ENCODE assay signal across 28 cellular contexts in the genomic region with DNA sequence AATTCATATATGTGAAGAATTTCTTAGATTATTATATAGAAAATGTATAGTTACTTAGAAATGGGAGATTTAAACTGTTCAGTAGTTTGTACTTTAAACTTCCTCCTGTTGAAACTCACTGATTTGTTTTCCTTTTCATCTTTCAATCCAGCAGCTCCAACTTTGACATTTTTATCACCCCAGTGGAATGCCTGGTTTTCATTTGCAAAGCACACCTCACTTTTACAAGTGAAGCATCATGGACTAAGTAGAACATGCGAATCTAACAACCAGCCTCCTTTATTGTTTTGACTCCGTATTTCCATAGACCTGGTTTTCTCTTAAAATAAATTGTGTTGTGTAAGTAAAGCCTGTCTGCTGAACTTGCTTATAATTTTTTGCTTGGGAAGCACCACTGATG.
"Had no signal": no experiment of that assay in that cellular context is flagged by ENCODE, and none has a peak within 500 bp of the region (broad histone marks: within the 10 kb centered on the region; RNA-seq: fewer than 3 reads in every experiment).

No MANE protein-coding gene starts in this region.

- H3K36me3 ChIP-seq: neural progenitor cell, upper lobe of left lung had no signal

- H3K4me1 ChIP-seq: neural progenitor cell, upper lobe of left lung had no signal

- H3K27ac ChIP-seq: coronary artery, dorsolateral prefrontal cortex, neural progenitor cell, skin epidermis, upper lobe of left lung had no signal

- H3K27me3 Mint-ChIP-seq: activated B cell treated with CpG ODN at 0.5 μM for 24 hours; activated CD8-positive, alpha-beta T cell treated with anti-CD3 and anti-CD28 coated beads for 36 hours; activated naive CD8-positive, alpha-beta T cell; naive thymus-derived CD8-positive, alpha-beta T cell; stimulated activated memory B cell treated with anti-CD40 and anti-IgM and Interleukin-4, amounts not matched to agents 10 μg/mL and 1 μg/mL and 100 μg/mL, for 72 hours; stimulated activated naive CD8-positive, alpha-beta T cell treated with anti-CD3 and anti-CD28 coated beads, Interleukin-15, amount 100 ng/mL, for 72 hours had no signal

- H3K9ac ChIP-seq: neural progenitor cell had no signal

- H3K27ac Mint-ChIP-seq: activated B cell treated with CpG ODN at 0.5 μM for 24 hours; activated CD8-positive, alpha-beta T cell treated with anti-CD3 and anti-CD28 coated beads for 36 hours; activated naive CD8-positive, alpha-beta T cell; naive thymus-derived CD8-positive, alpha-beta T cell; neural progenitor cell; stimulated activated memory B cell treated with anti-CD40 and anti-IgM and Interleukin-4, amounts not matched to agents 10 μg/mL and 1 μg/mL and 100 μg/mL, for 72 hours; stimulated activated naive CD8-positive, alpha-beta T cell treated with anti-CD3 and anti-CD28 coated beads, Interleukin-15, amount 100 ng/mL, for 72 hours; T-helper 2 cell treated with Interferon-gamma antibody and Interleukin-4, amounts not matched to agents 5 μg/mL and 100 μg/mL, for 36 hours had no signal

- H3K9me3 ChIP-seq: upper lobe of left lung had no signal

- H3K4me1 Mint-ChIP-seq: activated B cell treated with CpG ODN at 0.5 μM for 24 hours; naive thymus-derived CD8-positive, alpha-beta T cell; neural progenitor cell; stimulated activated memory B cell treated with anti-CD40 and anti-IgM and Interleukin-4, amounts not matched to agents 10 μg/mL and 1 μg/mL and 100 μg/mL, for 72 hours; stimulated activated naive CD8-positive, alpha-beta T cell treated with anti-CD3 and anti-CD28 coated beads, Interleukin-15, amount 100 ng/mL, for 72 hours had no signal

- DNase-seq: activated B cell treated with CpG ODN at 0.5 μM for 24 hours; activated CD4-positive, alpha-beta T cell treated with anti-CD3 and anti-CD28 coated beads, Interleukin-2, amount 50 U/mL, for 1 hour; activated CD8-positive, alpha-beta T cell treated with anti-CD3 and anti-CD28 coated beads for 36 hours; activated effector memory CD4-positive, alpha-beta T cell treated with Interleukin-2 at 50 U/mL for 16 hours; activated naive CD4-positive, alpha-beta T cell treated with Interleukin-2 at 50 U/mL for 16 hours; activated T-cell treated with anti-CD3 and anti-CD28 coated beads, Interleukin-2, amount 50 U/mL, for 48 hours; anterior cingulate cortex; dorsolateral prefrontal cortex; effector memory CD4-positive, alpha-beta T cell; kidney; left colon; naive thymus-derived CD8-positive, alpha-beta T cell; occipital lobe; stimulated activated CD4-positive, alpha-beta T cell treated with anti-CD3 and anti-CD28 coated beads, Interleukin-1b, Interleukin-23, amount 100 ng/mL, for 48 hours; stimulated activated CD4-positive, alpha-beta T cell treated with anti-CD3 and anti-CD28 coated beads, Interleukin-4, amount 100 ng/mL, for 4 hours; stimulated activated CD8-positive, alpha-beta memory T cell treated with anti-CD3 and anti-CD28 coated beads, Interleukin-4, amount 100 ng/mL, for 48 hours; stimulated activated naive CD8-positive, alpha-beta T cell treated with anti-CD3 and anti-CD28 coated beads, Interleukin-15, amount 100 ng/mL, for 72 hours; substantia nigra; T-helper 1 cell; upper lobe of left lung had no signal

- ATAC-seq: activated CD8-positive, alpha-beta T cell treated with anti-CD3 and anti-CD28 coated beads for 36 hours; left colon; naive thymus-derived CD8-positive, alpha-beta T cell; sciatic nerve; stimulated activated memory B cell treated with anti-CD40 and anti-IgM and Interleukin-4, amounts not matched to agents 10 μg/mL and 1 μg/mL and 100 μg/mL, for 72 hours; stimulated activated naive CD8-positive, alpha-beta T cell treated with anti-CD3 and anti-CD28 coated beads, Interleukin-15, amount 100 ng/mL, for 72 hours had no signal

- H3K27me3 ChIP-seq: dorsolateral prefrontal cortex, neural progenitor cell, upper lobe of left lung had no signal

- H3K36me3 Mint-ChIP-seq: activated naive CD8-positive, alpha-beta T cell; naive thymus-derived CD8-positive, alpha-beta T cell; neural progenitor cell; stimulated activated memory B cell treated with anti-CD40 and anti-IgM and Interleukin-4, amounts not matched to agents 10 μg/mL and 1 μg/mL and 100 μg/mL, for 72 hours had no signal

- FAIRE-seq: frontal cortex, kidney had no signal

- H3K4me3 Mint-ChIP-seq: activated B cell treated with CpG ODN at 0.5 μM for 24 hours; activated CD8-positive, alpha-beta T cell treated with anti-CD3 and anti-CD28 coated beads for 36 hours; activated naive CD8-positive, alpha-beta T cell; naive thymus-derived CD8-positive, alpha-beta T cell; neural progenitor cell; stimulated activated memory B cell treated with anti-CD40 and anti-IgM and Interleukin-4, amounts not matched to agents 10 μg/mL and 1 μg/mL and 100 μg/mL, for 72 hours; stimulated activated naive CD8-positive, alpha-beta T cell treated with anti-CD3 and anti-CD28 coated beads, Interleukin-15, amount 100 ng/mL, for 72 hours; T-helper 2 cell treated with Interferon-gamma antibody and Interleukin-4, amounts not matched to agents 5 μg/mL and 100 μg/mL, for 36 hours had no signal

- H3K9me3 Mint-ChIP-seq: neural progenitor cell had no signal

- H3K4me3 ChIP-seq: coronary artery, dorsolateral prefrontal cortex, neural progenitor cell, skin epidermis, upper lobe of left lung had no signal
